Comparison of ENCODE assay signal across 13 cellular contexts in the genomic region with DNA sequence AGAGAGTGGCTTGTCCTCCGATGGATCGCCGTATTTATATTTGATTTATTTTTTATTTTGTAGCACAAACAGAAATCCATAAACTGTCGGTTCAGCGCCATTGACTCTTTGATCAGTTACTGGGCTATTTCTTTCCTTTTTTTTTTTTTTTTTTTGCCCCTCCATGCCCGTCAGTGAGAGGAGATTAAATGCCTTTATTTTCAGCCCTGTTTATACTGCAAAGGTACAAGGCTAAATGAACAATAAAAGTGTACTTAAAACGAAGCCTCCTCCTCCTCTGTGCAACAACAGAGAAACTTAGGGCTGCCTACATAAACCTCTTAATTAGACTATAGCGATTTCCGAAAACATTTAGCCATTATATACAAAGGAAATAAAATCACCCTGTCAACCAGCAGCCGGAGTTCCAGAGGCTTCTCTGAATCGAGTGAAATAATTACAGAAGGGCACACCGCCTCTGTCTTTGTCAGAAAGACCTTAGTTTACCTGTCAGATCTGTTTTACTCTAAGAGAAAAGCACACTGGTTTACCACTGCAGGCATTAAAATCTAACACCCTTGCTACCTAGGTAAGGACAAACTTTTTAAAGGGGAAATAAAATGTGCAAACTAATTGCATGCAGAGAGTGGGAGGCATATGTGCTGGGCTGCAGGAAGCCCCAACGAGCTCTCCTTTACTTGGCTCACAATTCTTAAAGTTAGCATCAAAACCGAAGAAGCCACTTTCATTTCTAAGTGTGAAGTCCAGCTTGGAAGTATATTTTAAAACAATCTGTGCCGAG. TPM values are rescaled to one million over a fixed set of nuclear protein-coding genes. Genes with fewer than 3 reads are reported as not detected.
DNase-seq lines count a peak whose midpoint lies in the region; ATAC-seq and TF ChIP-seq lines count a peak whose summit lies in the region.
"Had no signal": no experiment of that assay in that cellular context is flagged by ENCODE, and none has a peak within 500 bp of the region (broad histone marks: within the 10 kb centered on the region; RNA-seq: fewer than 3 reads in every experiment).

No MANE protein-coding gene starts in this region.

- intact Hi-C loops in Right ventricle myocardium superior (cut with DNase I) (no loop called here), Right ventricle myocardium inferior (cut with DNase I) (loop anchor here (2.0 to 10.0 kb wide), 2 partner anchors 70 to 496 kb away; a partner anchor contains a TSS)

- peaks cover 92% of the 10 kb centered on the region for H3K27me3 Mint-ChIP-seq in brain
- H3K27me3 Mint-ChIP-seq in naive B cell: peaks cover 58 to 73% (median 62%) of the 10 kb centered on the region in 3 donors

- H3K36me3 Mint-ChIP-seq in brain (peaks cover 46% of the 10 kb centered on the region), naive B cell (peaks cover 0 to 5% of the 10 kb centered on the region in 2 donors)
- H3K36me3 Mint-ChIP-seq: immature natural killer cell had no signal

- H3K9me3 ChIP-seq in tibial nerve: no peaks in the 10 kb centered on the region
- H3K9me3 ChIP-seq: BLaER1 had no signal

- TF ChIP-seq POLR2A in tibial nerve (IDR thresholded peaks at IDR 0.05): no peak

- DNase-seq in Right ventricle myocardium superior: peak; percentile 31
- no peak for DNase-seq in Right ventricle myocardium inferior (ENCODE audit: missing footprints)
- DNase-seq in naive B cell: no peak
- DNase-seq in tibial nerve (ENCODE audit: low spot score in 2 of 2): no peak
- DNase-seq in NK-92 treated with Interleukin-12 subunit alpha and Interleukin-12 subunit beta, amount 100 ng/mL, for 24 hours (lab: John Stamatoyannopoulos, UW): no peak
- DNase-seq in NCI-H128 (lab: John Stamatoyannopoulos, UW; ENCODE audit: unreplicated experiment): no peak
- DNase-seq in SKM-1 (lab: John Stamatoyannopoulos, UW; ENCODE audit: unreplicated experiment): no peak
- DNase-seq: activated T-cell treated with anti-CD3 and anti-CD28 coated beads, Interleukin-2, amount 50 U/mL, for 24 hours; immature natural killer cell; IMR-90; NCI-H2029 treated with DMSO at 0.1 percent for 48 hours had no signal

- H3K4me3 ChIP-seq in tibial nerve: peak overlapping the region; percentile 20 to 71 (median 38)
- H3K4me3 ChIP-seq: BLaER1 had no signal

- H3K9me3 Mint-ChIP-seq in brain (peaks cover 0 to 6% (median 0%) of the 10 kb centered on the region in 5 experiments), naive B cell (peaks cover 0 to 34% (median 13%) of the 10 kb centered on the region in 7 donors)
- H3K9me3 Mint-ChIP-seq: activated T-cell treated with anti-CD3 and anti-CD28 coated beads, Interleukin-2, amount 50 U/mL, for 24 hours had no signal

- WGBS in tibial nerve, 2 donors: 7 to 11% methylated on average over 15 of the region's 15 CpGs

- peaks cover 0 to 54% (median 17%) of the 10 kb centered on the region in 4 donors for H3K4me1 ChIP-seq in tibial nerve

- TF ChIP-seq CTCF in brain (conservative IDR thresholded peaks at IDR 0.05) (no peak), tibial nerve (IDR thresholded peaks at IDR 0.05) (no peak)

- H3K27ac ChIP-seq in tibial nerve: peak overlapping the region; percentile 2 to 89 (median 78)
- H3K27ac ChIP-seq: BLaER1 had no signal

- no peak for TF ChIP-seq EP300 in tibial nerve (IDR thresholded peaks at IDR 0.05)

- H3K4me3 Mint-ChIP-seq in brain (peak overlapping the region; percentile 65 to 93 (median 82)), naive B cell (peak overlapping the region in 5 of 8 donors; percentile 26 to 79 (median 52))
- H3K4me3 Mint-ChIP-seq: activated T-cell treated with anti-CD3 and anti-CD28 coated beads, Interleukin-2, amount 50 U/mL, for 24 hours had no signal

- no peak for ATAC-seq in Right ventricle myocardium superior (ENCODE audit: poor library complexity)
- no peak for ATAC-seq in Right ventricle myocardium inferior
- no peak for ATAC-seq in naive B cell (ENCODE audit: low read depth in 2 of 2)

- H3K27ac Mint-ChIP-seq in brain (peak overlapping the region in 3 of 5 experiments; percentile 71 to 96 (median 76)), naive B cell (peak overlapping the region in 5 of 6 donors; percentile 36 to 94 (median 70))
- H3K27ac Mint-ChIP-seq: activated T-cell treated with anti-CD3 and anti-CD28 coated beads, Interleukin-2, amount 50 U/mL, for 24 hours had no signal

- peaks cover 0 to 82% of the 10 kb centered on the region in 2 donors for H3K27me3 ChIP-seq in tibial nerve

- H3K36me3 ChIP-seq in tibial nerve: no peaks in the 10 kb centered on the region
- H3K36me3 ChIP-seq: BLaER1 had no signal

- H3K4me1 Mint-ChIP-seq in brain: peaks cover 58% of the 10 kb centered on the region
- peaks cover 11 to 27% (median 22%) of the 10 kb centered on the region in 3 donors for H3K4me1 Mint-ChIP-seq in naive B cell

RNA-seq across cellular contexts. Expression of a gene that starts 3.4 kb away (rescaled TPM):
- total RNA-seq in Right ventricle myocardium superior (6.2 TPM), Right ventricle myocardium inferior (7.9 TPM), tibial nerve (10 to 100 TPM; 27.3 to 41.0 (median 31.2) TPM)
- polyA plus RNA-seq in brain (ENCODE audit: insufficient read depth, low read depth, low replicate concordance) (22.3 TPM), naive B cell (ENCODE audit: low read depth in 6 of 6) (not detected)
- polyA plus RNA-seq: immature natural killer cell had no signal
